11 cellular contexts compared by ENCODE assay signal in the genomic region with DNA sequence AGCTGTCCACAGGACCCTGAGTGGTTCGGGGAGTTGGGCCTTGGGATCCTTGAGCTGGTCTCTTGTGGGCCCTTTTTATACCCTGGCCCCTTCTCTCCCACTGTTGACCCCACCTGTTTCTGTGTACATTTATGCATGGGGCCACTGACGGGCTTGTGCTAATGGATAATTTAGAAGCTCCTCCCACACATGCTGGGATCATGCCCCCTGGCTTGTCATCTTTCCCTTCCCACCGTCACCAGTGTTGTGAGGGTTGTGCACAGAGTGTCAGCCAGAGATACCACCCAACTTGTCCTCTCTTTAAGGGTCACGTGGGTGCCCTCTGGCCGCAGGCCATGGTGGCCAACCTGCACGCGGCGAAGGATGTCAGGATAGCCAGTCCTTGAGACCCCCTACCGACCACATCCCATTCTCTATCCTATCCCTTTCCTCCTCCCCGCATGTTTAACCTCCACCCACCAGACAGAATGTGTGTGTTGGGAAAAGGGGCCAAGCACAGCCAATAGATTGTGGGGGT. TPM values are rescaled to one million over a fixed set of nuclear protein-coding genes. Genes with fewer than 3 reads are reported as not detected.
DNase-seq lines count a peak whose midpoint lies in the region; ATAC-seq and TF ChIP-seq lines count a peak whose summit lies in the region.
"Not testable (repeated sequence)": the region's sequence is repeated elsewhere in the genome, so short reads cannot be mapped to it uniquely, and the experiment has no call there.
"Had no signal": no experiment of that assay in that cellular context is flagged by ENCODE, and none has a peak within 500 bp of the region (broad histone marks: within the 10 kb centered on the region; RNA-seq: fewer than 3 reads in every experiment).

TSS of gene GH1 (minus strand) at position 51 of the 517 bp plus-strand sequence. CDS start 63 bp downstream, outside the sequence.

- peak within 1 kb of the TSS; percentile 24; the same call in 1 of the 2 replicates for H3K9ac ChIP-seq in ES-I3 (ENCODE audit: low read depth, low read length)
- H3K9ac ChIP-seq in KMS-11, result not testable (repeated sequence)

- H3K9me3 ChIP-seq in ES-I3 (ENCODE audit: control insufficient read depth, insufficient read depth, low read length); PC-9 (ENCODE audit: insufficient read depth, low read depth); lower lobe of right lung: not testable (repeated sequence)

- not testable (repeated sequence) for H4K20me1 ChIP-seq in KMS-11 (ENCODE audit: insufficient read depth); PC-9 (ENCODE audit: insufficient read depth)

- DNase-seq in AG20443 (ENCODE audit: low spot score) (peak; percentile 3), lower lobe of right lung (peak; percentile 26)
- DNase-seq in PC-9; activated CD4-positive, alpha-beta memory T cell treated with anti-CD3 and anti-CD28 coated beads for 36 hours; glutamatergic neuron; stimulated activated effector memory CD8-positive, alpha-beta T cell treated with anti-CD3 and anti-CD28 coated beads, Interleukin-12 subunit alpha, Interleukin-12 subunit beta, amount 100 ng/mL, for 72 hours (ENCODE audit: low spot score in 2 of 2): not testable (repeated sequence)

- H3K36me3 ChIP-seq in ES-I3 (ENCODE audit: insufficient read depth, low read length); KMS-11 (ENCODE audit: insufficient read depth); PC-9 (ENCODE audit: low read depth); lower lobe of right lung: not testable (repeated sequence)

- not testable (repeated sequence) for H3K27ac ChIP-seq in KMS-11, PC-9, lower lobe of right lung

- H3K27ac Mint-ChIP-seq in activated CD4-positive, alpha-beta memory T cell treated with anti-CD3 and anti-CD28 coated beads for 36 hours, result peak within 1 kb of the TSS; percentile 44
- H3K27ac Mint-ChIP-seq in glutamatergic neuron (ENCODE audit: unreplicated experiment), result not testable (repeated sequence)
- H3K27ac Mint-ChIP-seq in stimulated activated effector memory CD8-positive, alpha-beta T cell treated with anti-CD3 and anti-CD28 coated beads, Interleukin-12 subunit alpha, Interleukin-12 subunit beta, amount 100 ng/mL, for 72 hours, result peak within 1 kb of the TSS; percentile 50

- H3K27me3 Mint-ChIP-seq in activated CD4-positive, alpha-beta memory T cell treated with anti-CD3 and anti-CD28 coated beads for 36 hours; glutamatergic neuron (ENCODE audit: unreplicated experiment): not testable (repeated sequence)

- not testable (repeated sequence) for ATAC-seq in lower lobe of right lung; stimulated activated effector memory CD8-positive, alpha-beta T cell treated with anti-CD3 and anti-CD28 coated beads, Interleukin-12 subunit alpha, Interleukin-12 subunit beta, amount 100 ng/mL, for 72 hours

- not testable (repeated sequence) for H3K4me1 ChIP-seq in ES-I3 (ENCODE audit: insufficient read depth, low read length); KMS-11 (ENCODE audit: low read depth, poor library complexity, severe bottlenecking); PC-9 (replicated peaks; ENCODE audit: insufficient read depth); lower lobe of right lung

- peak within 1 kb of the TSS; percentile 27 for H3K4me3 Mint-ChIP-seq in activated CD4-positive, alpha-beta memory T cell treated with anti-CD3 and anti-CD28 coated beads for 36 hours
- H3K4me3 Mint-ChIP-seq in glutamatergic neuron (ENCODE audit: unreplicated experiment), result peak within 1 kb of the TSS; percentile 30
- not testable (repeated sequence) for H3K4me3 Mint-ChIP-seq in stimulated activated effector memory CD8-positive, alpha-beta T cell treated with anti-CD3 and anti-CD28 coated beads, Interleukin-12 subunit alpha, Interleukin-12 subunit beta, amount 100 ng/mL, for 72 hours

- H3K4me1 Mint-ChIP-seq in activated CD4-positive, alpha-beta memory T cell treated with anti-CD3 and anti-CD28 coated beads for 36 hours (ENCODE audit: low read depth); glutamatergic neuron (ENCODE audit: low read depth, unreplicated experiment): not testable (repeated sequence)
- H3K4me1 Mint-ChIP-seq in stimulated activated effector memory CD8-positive, alpha-beta T cell treated with anti-CD3 and anti-CD28 coated beads, Interleukin-12 subunit alpha, Interleukin-12 subunit beta, amount 100 ng/mL, for 72 hours, result peaks cover 13% of the 10 kb centered on the region

- BruUV-seq in PC-9 (replicated peaks; lab: Mats Ljungman, UMichigan), result not testable (repeated sequence)

- H3K4me3 ChIP-seq in KMS-11 (IDR thresholded peaks at IDR 0.05; ENCODE audit: insufficient read depth, low read depth, low read length); PC-9; lower lobe of right lung: not testable (repeated sequence)

- H3K4me2 ChIP-seq in KMS-11, result peak within 1 kb of the TSS; percentile 12; the same call in 1 of the 2 replicates
- H3K4me2 ChIP-seq in PC-9, result 0 out of 2 replicates have a peak within 1 kb of the TSS, but pooled peaks have one; percentile 4

- H3K27me3 ChIP-seq in KMS-11 (ENCODE audit: insufficient read depth, low read depth), result peaks cover 16% of the 10 kb centered on the region; the same call in 1 of the 2 replicates
- H3K27me3 ChIP-seq in PC-9 (ENCODE audit: insufficient read depth, low read depth), result peaks cover 18% of the 10 kb centered on the region; the same call in 1 of the 2 replicates
- H3K27me3 ChIP-seq in lower lobe of right lung (ENCODE audit: low read depth), result not testable (repeated sequence)

- not testable (repeated sequence) for H2AFZ ChIP-seq in KMS-11 (ENCODE audit: low read depth); PC-9

- not testable (repeated sequence) for H3K9me3 Mint-ChIP-seq in activated CD4-positive, alpha-beta memory T cell treated with anti-CD3 and anti-CD28 coated beads for 36 hours; glutamatergic neuron (ENCODE audit: unreplicated experiment); stimulated activated effector memory CD8-positive, alpha-beta T cell treated with anti-CD3 and anti-CD28 coated beads, Interleukin-12 subunit alpha, Interleukin-12 subunit beta, amount 100 ng/mL, for 72 hours

- not testable (repeated sequence) for H3K9me2 ChIP-seq in PC-9 (ENCODE audit: insufficient read depth)

- POLR2A ChIA-PET in PC-9 (lab: Charles Lee; ENCODE audit: unreplicated experiment), result not testable (repeated sequence)
- POLR2A ChIA-PET in activated CD4-positive, alpha-beta memory T cell treated with anti-CD3 and anti-CD28 coated beads for 36 hours (lab: Charles Lee), result interaction anchor here (1.1 to 1.7 kb wide), 2 partner anchors 106 to 229 kb away, joined by 3 to 4 read pairs; no protein-coding TSS in a partner anchor

- intact Hi-C loops in PC-9 (cut with micrococcal nuclease; ENCODE audit: unreplicated experiment), result loop anchor here (1.0 to 10.0 kb wide), 5 partner anchors 32 to 496 kb away; no protein-coding TSS in a partner anchor
- intact Hi-C loops in activated CD4-positive, alpha-beta memory T cell treated with anti-CD3 and anti-CD28 coated beads for 36 hours (cut with micrococcal nuclease), result loop anchor here (1.0 to 10.0 kb wide), 5 partner anchors 28 to 366 kb away; partner anchors contain the start of gene ERN1
- intact Hi-C loops in lower lobe of right lung (cut with DNase I), result not testable (repeated sequence)

- H3K36me3 Mint-ChIP-seq in activated CD4-positive, alpha-beta memory T cell treated with anti-CD3 and anti-CD28 coated beads for 36 hours; glutamatergic neuron (ENCODE audit: unreplicated experiment); stimulated activated effector memory CD8-positive, alpha-beta T cell treated with anti-CD3 and anti-CD28 coated beads, Interleukin-12 subunit alpha, Interleukin-12 subunit beta, amount 100 ng/mL, for 72 hours: not testable (repeated sequence)

- TF ChIP-seq CTCF in KMS-11 (conservative IDR thresholded peaks at IDR 0.05; ENCODE audit: low read depth, low read length); PC-9 (conservative IDR thresholded peaks at IDR 0.05); glutamatergic neuron (IDR thresholded peaks at IDR 0.05; ENCODE audit: partially characterized antibody, unreplicated experiment); lower lobe of right lung (IDR thresholded peaks at IDR 0.05): not testable (repeated sequence)

- CTCF ChIA-PET in PC-9 (lab: Charles Lee), result interaction anchor here (0.6 to 3.2 kb wide), 8 partner anchors 9 to 361 kb away, joined by 3 to 21 read pairs (median 6); no protein-coding TSS in a partner anchor
- CTCF ChIA-PET in activated CD4-positive, alpha-beta memory T cell treated with anti-CD3 and anti-CD28 coated beads for 36 hours (lab: Charles Lee), result interaction anchor here (0.6 to 6.5 kb wide), 42 partner anchors 7 to 1829 kb away, joined by 3 to 94 read pairs (median 4); partner anchors contain the start of genes CD79B, CSHL1 and ICAM2

- H3K79me2 ChIP-seq in KMS-11 (ENCODE audit: insufficient read depth, low read depth); PC-9 (ENCODE audit: low read depth): not testable (repeated sequence)

- H3F3A ChIP-seq in PC-9 (ENCODE audit: insufficient read depth, low read depth), result not testable (repeated sequence)

RNA-seq across cellular contexts. Expression of gene GH1, which starts in this region (rescaled TPM):
- not detected in 2 replicates for total RNA-seq in PC-9 (2021)
- total RNA-seq in activated CD4-positive, alpha-beta memory T cell treated with anti-CD3 and anti-CD28 coated beads for 36 hours, result under 1 TPM in 1 of 2 experiments, not detected in 1; 0.43 TPM
- total RNA-seq in glutamatergic neuron (ENCODE audit: unreplicated experiment), result not detected
- not detected for total RNA-seq in lower lobe of right lung
- total RNA-seq: H4, PC-3, SJCRH30 had no signal

Comparison
In these comparisons a context has a peak if more than half of its experiments do, and no peak if none do; other contexts are left out.
1. Peak in DNase-seq in lower lobe of right lung; RNA of the gene not detected or under 1 TPM.